Comparison of ENCODE assay signal across 8 cellular contexts in genomic region chr6:52984247-52984646, GRCh38. TPM values are rescaled to one million over a fixed set of nuclear protein-coding genes. Genes with fewer than 3 reads are reported as not detected.
DNase-seq lines count a peak whose midpoint lies in the region; ATAC-seq and TF ChIP-seq lines count a peak whose summit lies in the region.

No MANE protein-coding gene starts in this region.

- DNase-seq in stimulated activated CD4-positive, alpha-beta T cell treated with anti-CD3 and anti-CD28 coated beads, Interleukin-15, amount 100 ng/mL, for 24 hours = peak; percentile 53
- no peak for DNase-seq in stimulated activated CD4-positive, alpha-beta T cell treated with anti-CD3 and anti-CD28 coated beads, Interleukin-4, amount 100 ng/mL, for 1 hour
- DNase-seq in activated T-cell treated with anti-CD3 and anti-CD28 coated beads, Interleukin-2, amount 50 U/mL, for 4 hours = no peak
- DNase-seq in head of caudate nucleus (no peak), H7 (no peak), SHP77 (lab: John Stamatoyannopoulos, UW) (no peak)

- no peaks in the 10 kb centered on the region for H3K27me3 ChIP-seq in H7 (ENCODE audit: control insufficient read depth, insufficient read depth, low read length)

- intact Hi-C loops in head of caudate nucleus (cut with DNase I) = no loop called here

- H3K27me3 Mint-ChIP-seq in activated T-cell treated with anti-CD3 and anti-CD28 coated beads, Interleukin-2, amount 50 U/mL, for 4 hours (ENCODE audit: low read depth) = peaks cover 20% of the 10 kb centered on the region

- no peak overlapping the region for H3K4me3 ChIP-seq in H7 (ENCODE audit: insufficient read depth, low read depth, low read length)

- H3K36me3 Mint-ChIP-seq in activated T-cell treated with anti-CD3 and anti-CD28 coated beads, Interleukin-2, amount 50 U/mL, for 4 hours (ENCODE audit: insufficient read depth) = no peaks in the 10 kb centered on the region

- H3K36me3 ChIP-seq in H7 (replicated peaks; ENCODE audit: control insufficient read depth, insufficient read depth, low read length) = peaks cover 6% of the 10 kb centered on the region; the same call in 1 of the 2 replicates

- H3K4me1 Mint-ChIP-seq in activated T-cell treated with anti-CD3 and anti-CD28 coated beads, Interleukin-2, amount 50 U/mL, for 4 hours (ENCODE audit: low read depth) = peaks cover 44% of the 10 kb centered on the region

- ATAC-seq in HG03442 (IDR thresholded peaks at IDR 0.05; ENCODE audit: unreplicated experiment) (peak; percentile 79), SK-N-SH treated with all-trans-retinoic acid at 6 μM for 48 hours (no peak)
- peak; percentile 74 to 81 for ATAC-seq in activated T-cell treated with anti-CD3 and anti-CD28 coated beads, Interleukin-2, amount 50 U/mL, for 4 hours

- H3K4me3 Mint-ChIP-seq in activated T-cell treated with anti-CD3 and anti-CD28 coated beads, Interleukin-2, amount 50 U/mL, for 4 hours = peak overlapping the region; percentile 71

- no peaks in the 10 kb centered on the region for H3K9me3 Mint-ChIP-seq in activated T-cell treated with anti-CD3 and anti-CD28 coated beads, Interleukin-2, amount 50 U/mL, for 4 hours

TF ChIP-seq in SK-N-SH treated with all-trans-retinoic acid at 6 μM for 48 hours, 23 proteins besides CTCF, POLR2A, EP300 and RAD21:
- TF ChIP-seq ZNF70 (CRISPR knock-in tag; IDR thresholded peaks at IDR 0.05) = no peak
- no peak for TF ChIP-seq ZNF8 (CRISPR knock-in tag; IDR thresholded peaks at IDR 0.05)
- no peak for TF ChIP-seq SNAI2 (CRISPR knock-in tag; IDR thresholded peaks at IDR 0.05)
- TF ChIP-seq OSR1 (CRISPR knock-in tag; IDR thresholded peaks at IDR 0.05) = no peak
- TF ChIP-seq ZFP30 (CRISPR knock-in tag; IDR thresholded peaks at IDR 0.05) = no peak
- no peak for TF ChIP-seq TCF4 (CRISPR knock-in tag; IDR thresholded peaks at IDR 0.05; ENCODE audit: borderline replicate concordance)

RNA-seq across cellular contexts. Expression of gene GSTA4, which starts 10.8 kb away (rescaled TPM):
- 1 to 10 TPM; 3.7 to 5.2 (median 3.9) TPM for total RNA-seq in activated T-cell treated with anti-CD3 and anti-CD28 coated beads, Interleukin-2, amount 50 U/mL, for 4 hours
- total RNA-seq in H7 (2014; rRNA removed; shearing (Covaris generic)) = 25.1 and 35.6 TPM in 2 replicates
